In the genomic region with DNA sequence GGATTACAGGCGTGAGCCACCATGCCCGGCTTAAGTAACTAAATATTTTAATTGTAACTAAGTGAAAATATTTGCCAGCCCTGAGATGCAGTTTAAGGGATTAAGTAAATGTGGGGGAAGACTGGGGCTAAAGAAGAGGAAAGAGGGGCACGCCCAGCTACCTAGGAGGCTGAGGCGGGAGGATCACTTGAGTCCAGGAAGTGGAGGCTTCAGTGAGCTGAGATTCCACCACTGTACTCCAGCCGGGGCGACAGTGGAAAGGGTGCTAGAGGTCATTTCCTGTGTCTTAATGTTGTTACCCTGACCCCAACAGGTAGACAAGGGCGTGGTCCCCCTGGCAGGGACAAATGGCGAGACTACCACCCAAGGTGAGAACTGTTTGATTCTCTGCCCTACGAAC, we compare ENCODE assay signal across 8 cellular contexts. TPM values are rescaled to one million over a fixed set of nuclear protein-coding genes. Genes with fewer than 3 reads are reported as not detected.
A peak's percentile ranks its signal among the peaks of the same experiment; 100 is the strongest.
DNase-seq lines count a peak whose midpoint lies in the region; ATAC-seq and TF ChIP-seq lines count a peak whose summit lies in the region.
"Had no signal": no experiment of that assay in that cellular context is flagged by ENCODE, and none has a peak within 500 bp of the region (broad histone marks: within the 10 kb centered on the region; RNA-seq: fewer than 3 reads in every experiment).

No MANE protein-coding gene starts in this region.

- TF ChIP-seq POLR2A in sigmoid colon (IDR thresholded peaks at IDR 0.05): no peak

- peaks cover 34% of the 10 kb centered on the region for H3K36me3 ChIP-seq in CD8-positive, alpha-beta T cell (ENCODE audit: insufficient read depth, low read length)
- H3K36me3 ChIP-seq in NT2/D1 (ENCODE audit: insufficient read depth, insufficient read length, low read length) (peaks cover 74% of the 10 kb centered on the region), sigmoid colon (peaks cover 47 to 63% (median 53%) of the 10 kb centered on the region in 4 donors)

- no peak overlapping the region for H3K4me3 ChIP-seq in CD8-positive, alpha-beta T cell (ENCODE audit: low read depth, low read length)
- peak overlapping the region; percentile 20 for H3K4me3 ChIP-seq in NT2/D1 (ENCODE audit: insufficient read length, low read depth)
- peak overlapping the region in 1 of 4 donors; percentile 6 for H3K4me3 ChIP-seq in sigmoid colon

- CTCF ChIA-PET in CD8-positive, alpha-beta T cell (lab: Charles Lee): no interaction called here

- H3K27ac ChIP-seq in CD8-positive, alpha-beta T cell (ENCODE audit: low read depth, low read length): no peak overlapping the region
- peak overlapping the region; percentile 96 to 100 (median 98) for H3K27ac ChIP-seq in sigmoid colon

- intact Hi-C loops in CD8-positive, alpha-beta T cell (cut with DNase I, micrococcal nuclease): loop anchor here (5.0 to 10.0 kb wide), 3 partner anchors 289 to 856 kb away; a partner anchor contains a TSS
- intact Hi-C loops in sigmoid colon (cut with DNase I): loop anchor here (5.0 kb wide), 1 partner anchor 256 kb away; a partner anchor contains a TSS

- peaks cover 48% of the 10 kb centered on the region for H3K4me1 ChIP-seq in CD8-positive, alpha-beta T cell (ENCODE audit: insufficient read depth, low read length)
- H3K4me1 ChIP-seq in NT2/D1 (ENCODE audit: insufficient read depth, insufficient read length) (peaks cover 33% of the 10 kb centered on the region), sigmoid colon (peaks cover 0 to 58% (median 52%) of the 10 kb centered on the region in 4 donors)

- H3K4me1 Mint-ChIP-seq in CD8-positive, alpha-beta T cell (ENCODE audit: low read depth): peaks cover 43% of the 10 kb centered on the region
- peaks cover 39% of the 10 kb centered on the region for H3K4me1 Mint-ChIP-seq in central memory CD8-positive, alpha-beta T cell

- no peak for TF ChIP-seq EP300 in sigmoid colon (IDR thresholded peaks at IDR 0.05)

- POLR2A ChIA-PET in CD8-positive, alpha-beta T cell (lab: Charles Lee): interaction anchor here (1.7 kb wide), 1 partner anchor 339 kb away, joined by 3 read pairs; a partner anchor contains a TSS

- no peak for DNase-seq in CD8-positive, alpha-beta T cell
- no peak for DNase-seq in NT2/D1 (ENCODE audit: low read depth, low spot score)
- no peak for DNase-seq in central memory CD8-positive, alpha-beta T cell (ENCODE audit: low spot score in 2 of 2)
- no peak for DNase-seq in sigmoid colon
- DNase-seq in NCI-H2081 (lab: John Stamatoyannopoulos, UW): no peak
- DNase-seq: substantia nigra had no signal

- peaks cover 73% of the 10 kb centered on the region for H3K36me3 Mint-ChIP-seq in CD8-positive, alpha-beta T cell
- peaks cover 70% of the 10 kb centered on the region for H3K36me3 Mint-ChIP-seq in central memory CD8-positive, alpha-beta T cell (ENCODE audit: insufficient read depth)

- no peaks in the 10 kb centered on the region for H3K9me3 Mint-ChIP-seq in CD8-positive, alpha-beta T cell
- no peaks in the 10 kb centered on the region for H3K9me3 Mint-ChIP-seq in central memory CD8-positive, alpha-beta T cell

- WGBS in sigmoid colon, 2 donors: 73 to 85% methylated on average over 9 of the region's 9 CpGs

- no peaks in the 10 kb centered on the region for H3K9me3 ChIP-seq in CD8-positive, alpha-beta T cell (ENCODE audit: low read length)
- H3K9me3 ChIP-seq in NT2/D1 (ENCODE audit: insufficient read depth, low read length) (no peaks in the 10 kb centered on the region), sigmoid colon (no peaks in the 10 kb centered on the region)

- no peaks in the 10 kb centered on the region for H3K27me3 Mint-ChIP-seq in CD8-positive, alpha-beta T cell (ENCODE audit: low read depth)
- no peaks in the 10 kb centered on the region for H3K27me3 Mint-ChIP-seq in central memory CD8-positive, alpha-beta T cell

- peak overlapping the region; percentile 60 for H3K27ac Mint-ChIP-seq in CD8-positive, alpha-beta T cell
- H3K27ac Mint-ChIP-seq in central memory CD8-positive, alpha-beta T cell (ENCODE audit: low read depth): peak overlapping the region; percentile 32

- ATAC-seq in CD8-positive, alpha-beta T cell: no peak
- ATAC-seq in central memory CD8-positive, alpha-beta T cell (replicated peaks; ENCODE audit: extremely low read depth, poor library complexity, severe bottlenecking): no peak
- ATAC-seq in GM21576 (IDR thresholded peaks at IDR 0.05; ENCODE audit: unreplicated experiment) (no peak), GM19467 (IDR thresholded peaks at IDR 0.05; ENCODE audit: unreplicated experiment) (no peak)

- H3K9ac ChIP-seq in NT2/D1 (ENCODE audit: insufficient read length, low read depth): no peak overlapping the region

- H3K27me3 ChIP-seq in CD8-positive, alpha-beta T cell (ENCODE audit: insufficient read depth, low read length): no peaks in the 10 kb centered on the region
- H3K27me3 ChIP-seq in NT2/D1 (ENCODE audit: insufficient read depth, insufficient read length): no peaks in the 10 kb centered on the region
- no peaks in the 10 kb centered on the region for H3K27me3 ChIP-seq in sigmoid colon

- no peak for TF ChIP-seq CTCF in CD8-positive, alpha-beta T cell (IDR thresholded peaks at IDR 0.05)
- no peak for TF ChIP-seq CTCF in sigmoid colon (IDR thresholded peaks at IDR 0.05)

- H3K4me3 Mint-ChIP-seq in CD8-positive, alpha-beta T cell: no peak overlapping the region
- peak overlapping the region; percentile 38 for H3K4me3 Mint-ChIP-seq in central memory CD8-positive, alpha-beta T cell

RNA-seq across cellular contexts. Expression of a gene that starts 2.8 kb away (rescaled TPM):
- total RNA-seq in CD8-positive, alpha-beta T cell: 100 to 1,000 TPM; 339 to 359 TPM
- total RNA-seq in sigmoid colon: 1,000 to 10,000 TPM in 1 of 4 donors, 100 to 1,000 TPM in 3; 905 to 1,010 (median 960) TPM
- 1,000 to 10,000 TPM; 1,265 to 1,667 (median 1,498) TPM for polyA plus RNA-seq in sigmoid colon

RNA-seq across cellular contexts. Expression of a gene that starts 7.5 kb away (rescaled TPM):
- 10 to 100 TPM; 89.4 to 97.4 TPM for total RNA-seq in CD8-positive, alpha-beta T cell
- 10 to 100 TPM; 39.2 to 45.6 (median 43.6) TPM for total RNA-seq in sigmoid colon
- polyA plus RNA-seq in sigmoid colon: 100 to 1,000 TPM; 118 to 155 (median 146) TPM

RNA-seq across cellular contexts. Expression of a gene that starts 23.4 kb away (rescaled TPM):
- total RNA-seq in CD8-positive, alpha-beta T cell: under 1 TPM; 0.16 to 0.22 TPM
- 1 to 10 TPM in 3 of 4 donors, under 1 TPM in 1; 0.54 to 1.7 (median 1.1) TPM for total RNA-seq in sigmoid colon
- 1 to 10 TPM in 1 of 3 donors, under 1 TPM in 2; 0.23 to 1.1 (median 0.60) TPM for polyA plus RNA-seq in sigmoid colon

RNA-seq across cellular contexts. Expression of a gene that starts 27.7 kb away (rescaled TPM):
- total RNA-seq in CD8-positive, alpha-beta T cell: 100 to 1,000 TPM; 107 to 113 TPM
- 100 to 1,000 TPM in 2 of 4 donors, 10 to 100 TPM in 2; 82.1 to 110 (median 103) TPM for total RNA-seq in sigmoid colon
- 100 to 1,000 TPM in 2 of 3 donors, 10 to 100 TPM in 1; 57.6 to 126 (median 107) TPM for polyA plus RNA-seq in sigmoid colon

RNA-seq across cellular contexts. Expression of a gene that starts 37.3 kb away (rescaled TPM):
- total RNA-seq in CD8-positive, alpha-beta T cell: under 1 TPM in 1 of 2 experiments, not detected in 1; 0.19 TPM
- not detected for total RNA-seq in sigmoid colon
- under 1 TPM in 1 of 3 donors, not detected in 2; 0.54 TPM for polyA plus RNA-seq in sigmoid colon
